Comparison of ENCODE assay signal across 1 cellular context in genomic region chr1:58858344-58858673, GRCh38.
TF ChIP-seq lines count a peak whose summit lies in the region.

No MANE protein-coding gene starts in this region.

TF ChIP-seq in GM12878, 131 proteins besides CTCF, POLR2A, EP300 and RAD21 (continued from another document):
- TF ChIP-seq PKNOX1 (IDR thresholded peaks at IDR 0.05), result no peak
- no peak for TF ChIP-seq TCF12 (IDR thresholded peaks at IDR 0.05; ENCODE audit: low read depth, low read length)
- TF ChIP-seq HSF1 (IDR thresholded peaks at IDR 0.05; ENCODE audit: low read depth, low read length), result no peak
- TF ChIP-seq MAX (IDR thresholded peaks at IDR 0.05; ENCODE audit: low read depth, low read length), result no peak
- TF ChIP-seq USF2 (IDR thresholded peaks at IDR 0.05; ENCODE audit: borderline replicate concordance, low read depth, low read length), result no peak
TF ChIP-seq in GM12878: peak in this region for 0.
